20 cellular contexts compared by ENCODE assay signal in genomic region chr2:74096061-74096460, GRCh38.
"Had no signal": no experiment of that assay in that cellular context is flagged by ENCODE, and none has a peak within 500 bp of the region (broad histone marks: within the 10 kb centered on the region; RNA-seq: fewer than 3 reads in every experiment).

No MANE protein-coding gene starts in this region.

- H3K9me3 ChIP-seq: body of pancreas, esophagus squamous epithelium, neutrophil, SJSA1, thoracic aorta, vagina had no signal

- H3K27me3 ChIP-seq: body of pancreas, esophagus squamous epithelium, neutrophil, SJSA1, vagina had no signal

- H3K4me1 Mint-ChIP-seq: activated CD4-positive, alpha-beta T cell treated with anti-CD3 and anti-CD28 coated beads for 36 hours; activated naive CD4-positive, alpha-beta T cell treated with anti-CD3 and anti-CD28 coated beads, Interleukin-2, amount 10 ng/mL, durations not matched to agents 7 days and 5 days had no signal

- H3K27me3 Mint-ChIP-seq: activated CD4-positive, alpha-beta memory T cell treated with anti-CD3 and anti-CD28 coated beads for 36 hours; activated CD4-positive, alpha-beta T cell treated with anti-CD3 and anti-CD28 coated beads for 36 hours; activated naive CD4-positive, alpha-beta T cell treated with anti-CD3 and anti-CD28 coated beads, Interleukin-2, amount 10 ng/mL, durations not matched to agents 7 days and 5 days; naive thymus-derived CD4-positive, alpha-beta T cell had no signal

- H3K4me3 ChIP-seq: body of pancreas, coronary artery, esophagus squamous epithelium, SJSA1, thoracic aorta, vagina had no signal

- DNase-seq: activated CD4-positive, alpha-beta memory T cell treated with anti-CD3 and anti-CD28 coated beads for 36 hours; activated CD4-positive, alpha-beta T cell treated with anti-CD3 and anti-CD28 coated beads for 36 hours; activated naive CD4-positive, alpha-beta T cell treated with anti-CD3 and anti-CD28 coated beads, Interleukin-2, amount 10 ng/mL, durations not matched to agents 7 days and 5 days; amniotic stem cell; body of pancreas; central memory CD4-positive, alpha-beta T cell; effector CD4-positive, alpha-beta T cell; esophagus squamous epithelium; glutamatergic neuron; naive thymus-derived CD4-positive, alpha-beta T cell; retina; stimulated activated CD4-positive, alpha-beta T cell treated with anti-CD3 and anti-CD28 coated beads, Interleukin-2, amount 100 ng/mL, for 48 hours; stimulated activated naive CD4-positive, alpha-beta T cell; T-helper 2 cell had no signal

- H3K9me3 Mint-ChIP-seq: activated CD4-positive, alpha-beta memory T cell treated with anti-CD3 and anti-CD28 coated beads for 36 hours; activated naive CD4-positive, alpha-beta T cell treated with anti-CD3 and anti-CD28 coated beads, Interleukin-2, amount 10 ng/mL, durations not matched to agents 7 days and 5 days; activated T-helper 1 cell treated with anti-CD3 and anti-CD28 coated beads, Interleukin-12 subunit alpha, Interleukin-12 subunit beta, Interleukin-2, Interleukin-4 antibody, amounts not matched to agents 30 ng/mL and 10 ng/mL and 1 ng/mL, durations not matched to agents 14 hours and 24 hours and 36 hours had no signal

- H3K4me3 Mint-ChIP-seq: activated CD4-positive, alpha-beta memory T cell treated with anti-CD3 and anti-CD28 coated beads for 36 hours; activated CD4-positive, alpha-beta T cell treated with anti-CD3 and anti-CD28 coated beads for 36 hours; activated naive CD4-positive, alpha-beta T cell treated with anti-CD3 and anti-CD28 coated beads, Interleukin-2, amount 10 ng/mL, durations not matched to agents 7 days and 5 days; activated T-helper 1 cell treated with anti-CD3 and anti-CD28 coated beads, Interleukin-12 subunit alpha, Interleukin-12 subunit beta, Interleukin-2, Interleukin-4 antibody, amounts not matched to agents 30 ng/mL and 10 ng/mL and 1 ng/mL, durations not matched to agents 14 hours and 24 hours and 36 hours; naive thymus-derived CD4-positive, alpha-beta T cell had no signal

- ATAC-seq: activated CD4-positive, alpha-beta T cell treated with anti-CD3 and anti-CD28 coated beads for 36 hours; body of pancreas; naive thymus-derived CD4-positive, alpha-beta T cell had no signal

- H3K4me1 ChIP-seq: body of pancreas, SJSA1, vagina had no signal

- H3K27ac ChIP-seq: body of pancreas, coronary artery, esophagus squamous epithelium, neutrophil, SJSA1, thoracic aorta, vagina had no signal

- H3K27ac Mint-ChIP-seq: activated CD4-positive, alpha-beta memory T cell treated with anti-CD3 and anti-CD28 coated beads for 36 hours; activated naive CD4-positive, alpha-beta T cell treated with anti-CD3 and anti-CD28 coated beads, Interleukin-2, amount 10 ng/mL, durations not matched to agents 7 days and 5 days; activated T-helper 1 cell treated with anti-CD3 and anti-CD28 coated beads, Interleukin-12 subunit alpha, Interleukin-12 subunit beta, Interleukin-2, Interleukin-4 antibody, amounts not matched to agents 30 ng/mL and 10 ng/mL and 1 ng/mL, durations not matched to agents 14 hours and 24 hours and 36 hours had no signal
